Comparison of ENCODE assay signal across 17 cellular contexts in genomic region chr2:151423760-151424159, GRCh38. TPM values are rescaled to one million over a fixed set of nuclear protein-coding genes. Genes with fewer than 3 reads are reported as not detected.
DNase-seq lines count a peak whose midpoint lies in the region; ATAC-seq, FAIRE-seq and TF ChIP-seq lines count a peak whose summit lies in the region.
"Had no signal": no experiment of that assay in that cellular context is flagged by ENCODE, and none has a peak within 500 bp of the region (broad histone marks: within the 10 kb centered on the region; RNA-seq: fewer than 3 reads in every experiment).

No MANE protein-coding gene starts in this region.

- ATAC-seq in T-cell (replicated peaks in 1 of 4) (peak; percentile 93 to 98 (median 94)), GM19452 (IDR thresholded peaks at IDR 0.05; ENCODE audit: unreplicated experiment) (no peak)

- no peaks in the 10 kb centered on the region for H3F3A ChIP-seq in neural progenitor cell (ENCODE audit: low read depth)

- H3K27ac ChIP-seq in neural progenitor cell = no peak overlapping the region

- peaks cover 94% of the 10 kb centered on the region for H3K79me2 ChIP-seq in neural progenitor cell (ENCODE audit: low read depth)

- H3K36me3 Mint-ChIP-seq in activated naive CD4-positive, alpha-beta T cell treated with anti-CD3 and anti-CD28 coated beads for 36 hours (ENCODE audit: low read depth) = peaks cover 49% of the 10 kb centered on the region
- H3K36me3 Mint-ChIP-seq in T-cell (peaks cover 54% of the 10 kb centered on the region), neural progenitor cell (peaks cover 46% of the 10 kb centered on the region)
- peaks cover 71% of the 10 kb centered on the region for H3K36me3 Mint-ChIP-seq in stimulated activated naive CD8-positive, alpha-beta T cell treated with anti-CD3 and anti-CD28 coated beads, Interleukin-15, Interleukin-2, amounts not matched to agents 100 ng/mL and 50 ng/mL, for 24 hours (ENCODE audit: low read depth)

- peak; percentile 16 for DNase-seq in activated naive CD4-positive, alpha-beta T cell treated with anti-CD3 and anti-CD28 coated beads for 36 hours
- DNase-seq in activated naive CD4-positive, alpha-beta T cell (lab: John Stamatoyannopoulos, UW) = no peak
- DNase-seq in T-cell (peak in 16 of 34 experiments; percentile 3 to 31 (median 17)), bronchial epithelial cell (ENCODE audit: low read depth) (peak; percentile 7), neural progenitor cell (ENCODE audit: low spot score) (no peak), NOMO-1 (lab: John Stamatoyannopoulos, UW; ENCODE audit: unreplicated experiment in 2 of 2) (no peak)
- DNase-seq: DMS153; endodermal cell; foreskin fibroblast; mammary epithelial cell; NCI-H1105 treated with DMSO at 0.1 percent for 48 hours; NK-92 treated with Interleukin-12 subunit alpha and Interleukin-12 subunit beta, amount 100 ng/mL, for 24 hours; occipital lobe; SHP77 had no signal

- POLR2A ChIA-PET in T-cell (lab: Charles Lee) = interaction anchor here in 1 of 2 donors (0.6 kb wide), 1 partner anchor 24 kb away, joined by 3 read pairs; no protein-coding TSS in a partner anchor

- H2AFZ ChIP-seq in neural progenitor cell (replicated peaks) = no peak overlapping the region

- CTCF ChIA-PET in activated naive CD4-positive, alpha-beta T cell treated with anti-CD3 and anti-CD28 coated beads for 36 hours (lab: Charles Lee) = interaction anchor here (1.3 kb wide), 1 partner anchor 14 kb away, joined by 4 read pairs; no protein-coding TSS in a partner anchor
- CTCF ChIA-PET in T-cell (lab: Charles Lee) = interaction anchor here in 1 of 2 donors (1.0 to 2.3 kb wide), 2 partner anchors 14 kb away, joined by 5 to 9 read pairs; partner anchors contain the start of gene RIF1

- H3K4me2 ChIP-seq in neural progenitor cell = no peak overlapping the region

- H3K27ac Mint-ChIP-seq in activated naive CD4-positive, alpha-beta T cell treated with anti-CD3 and anti-CD28 coated beads for 36 hours = peak overlapping the region; percentile 77
- peak overlapping the region; percentile 93 to 94 for H3K27ac Mint-ChIP-seq in T-cell
- peak overlapping the region; percentile 69 for H3K27ac Mint-ChIP-seq in stimulated activated naive CD8-positive, alpha-beta T cell treated with anti-CD3 and anti-CD28 coated beads, Interleukin-15, Interleukin-2, amounts not matched to agents 100 ng/mL and 50 ng/mL, for 24 hours
- no peak overlapping the region for H3K27ac Mint-ChIP-seq in neural progenitor cell
- H3K27ac Mint-ChIP-seq: endodermal cell had no signal

- TF ChIP-seq CTCF in bronchial epithelial cell (IDR thresholded peaks at IDR 0.05; ENCODE audit: insufficient read depth, low read length, severe bottlenecking) (no peak), neural progenitor cell (IDR thresholded peaks at IDR 0.05) (no peak)

- no peaks in the 10 kb centered on the region for H3K4me1 ChIP-seq in neural progenitor cell
- H3K4me1 ChIP-seq: HAP-1 had no signal

- no peak overlapping the region for H3K4me3 Mint-ChIP-seq in activated naive CD4-positive, alpha-beta T cell treated with anti-CD3 and anti-CD28 coated beads for 36 hours
- H3K4me3 Mint-ChIP-seq in T-cell (peak overlapping the region; percentile 39 to 53 (median 52)), neural progenitor cell (no peak overlapping the region)
- peak overlapping the region; percentile 7 for H3K4me3 Mint-ChIP-seq in stimulated activated naive CD8-positive, alpha-beta T cell treated with anti-CD3 and anti-CD28 coated beads, Interleukin-15, Interleukin-2, amounts not matched to agents 100 ng/mL and 50 ng/mL, for 24 hours
- H3K4me3 Mint-ChIP-seq: endodermal cell had no signal

- no peaks in the 10 kb centered on the region for H3K27me3 Mint-ChIP-seq in activated naive CD4-positive, alpha-beta T cell treated with anti-CD3 and anti-CD28 coated beads for 36 hours (ENCODE audit: low read depth)
- H3K27me3 Mint-ChIP-seq in T-cell (no peaks in the 10 kb centered on the region), neural progenitor cell (ENCODE audit: insufficient read depth, low read depth) (no peaks in the 10 kb centered on the region)
- no peaks in the 10 kb centered on the region for H3K27me3 Mint-ChIP-seq in stimulated activated naive CD8-positive, alpha-beta T cell treated with anti-CD3 and anti-CD28 coated beads, Interleukin-15, Interleukin-2, amounts not matched to agents 100 ng/mL and 50 ng/mL, for 24 hours

- no peak overlapping the region for H3K9ac ChIP-seq in neural progenitor cell

- H3K9me3 ChIP-seq in neural progenitor cell (ENCODE audit: low read depth) = no peaks in the 10 kb centered on the region
- H3K9me3 ChIP-seq: HAP-1 had no signal

- intact Hi-C loops in activated naive CD4-positive, alpha-beta T cell treated with anti-CD3 and anti-CD28 coated beads for 36 hours (cut with micrococcal nuclease) = loop anchor here (1.0 to 5.0 kb wide), 5 partner anchors 13 to 1836 kb away; partner anchors contain the start of genes MMADHC, NMI and RBM43

- peaks cover 32% of the 10 kb centered on the region for H4K20me1 ChIP-seq in neural progenitor cell (ENCODE audit: low read depth)

- FAIRE-seq in bronchial epithelial cell (lab: Jason Lieb, UNC) = no peak

- H3K4me1 Mint-ChIP-seq in activated naive CD4-positive, alpha-beta T cell treated with anti-CD3 and anti-CD28 coated beads for 36 hours (ENCODE audit: low read depth) = peaks cover 37% of the 10 kb centered on the region
- H3K4me1 Mint-ChIP-seq in T-cell (peaks cover 43 to 49% (median 45%) of the 10 kb centered on the region in 3 donors), neural progenitor cell (no peaks in the 10 kb centered on the region)
- H3K4me1 Mint-ChIP-seq in stimulated activated naive CD8-positive, alpha-beta T cell treated with anti-CD3 and anti-CD28 coated beads, Interleukin-15, Interleukin-2, amounts not matched to agents 100 ng/mL and 50 ng/mL, for 24 hours (ENCODE audit: low read depth) = peaks cover 35% of the 10 kb centered on the region
- H3K4me1 Mint-ChIP-seq: endodermal cell had no signal

- H3K9me3 Mint-ChIP-seq in activated naive CD4-positive, alpha-beta T cell treated with anti-CD3 and anti-CD28 coated beads for 36 hours = no peaks in the 10 kb centered on the region
- H3K9me3 Mint-ChIP-seq in T-cell (no peaks in the 10 kb centered on the region), neural progenitor cell (no peaks in the 10 kb centered on the region)
- no peaks in the 10 kb centered on the region for H3K9me3 Mint-ChIP-seq in stimulated activated naive CD8-positive, alpha-beta T cell treated with anti-CD3 and anti-CD28 coated beads, Interleukin-15, Interleukin-2, amounts not matched to agents 100 ng/mL and 50 ng/mL, for 24 hours
- H3K9me3 Mint-ChIP-seq: endodermal cell had no signal

- H3K27me3 ChIP-seq in bronchial epithelial cell (ENCODE audit: control insufficient read depth, insufficient read depth, low read length) = no peaks in the 10 kb centered on the region
- H3K27me3 ChIP-seq in neural progenitor cell = no peaks in the 10 kb centered on the region

- H3K36me3 ChIP-seq in bronchial epithelial cell (ENCODE audit: control insufficient read depth, insufficient read depth, low read length) = peaks cover 9% of the 10 kb centered on the region
- H3K36me3 ChIP-seq in neural progenitor cell = peaks cover 15% of the 10 kb centered on the region

- no peak overlapping the region for H3K4me3 ChIP-seq in bronchial epithelial cell (ENCODE audit: low read depth, low read length)
- H3K4me3 ChIP-seq in neural progenitor cell = no peak overlapping the region
- H3K4me3 ChIP-seq: HAP-1 had no signal

RNA-seq across cellular contexts. Expression of gene RIF1, which starts 14.1 kb away (rescaled TPM):
- 10 to 100 TPM; 53.0 TPM for total RNA-seq in activated naive CD4-positive, alpha-beta T cell treated with anti-CD3 and anti-CD28 coated beads for 36 hours
- total RNA-seq in T-cell (10 to 100 TPM; 46.6 to 68.3 (median 58.3) TPM), bronchial epithelial cell (22.1 and 25.3 TPM in 2 replicates), neural progenitor cell (ENCODE audit: low replicate concordance) (74.3 and 96.4 TPM in 2 replicates)

Comparison
In these comparisons a context has a peak if more than half of its experiments do, and no peak if none do; other contexts are left out.
1. DNase-seq: peak in activated naive CD4-positive, alpha-beta T cell treated with anti-CD3 and anti-CD28 coated beads for 36 hours (single experiment) and bronchial epithelial cell (single experiment); none in activated naive CD4-positive, alpha-beta T cell (0 of 4), neural progenitor cell (single experiment) and NOMO-1 (0 of 2).
2. H3K4me3 Mint-ChIP-seq: peak in T-cell (3 of 3) and stimulated activated naive CD8-positive, alpha-beta T cell treated with anti-CD3 and anti-CD28 coated beads, Interleukin-15, Interleukin-2, amounts not matched to agents 100 ng/mL and 50 ng/mL, for 24 hours (single experiment); none in activated naive CD4-positive, alpha-beta T cell treated with anti-CD3 and anti-CD28 coated beads for 36 hours (single experiment) and neural progenitor cell (single experiment).